27 cellular contexts compared by ENCODE assay signal in the genomic region with DNA sequence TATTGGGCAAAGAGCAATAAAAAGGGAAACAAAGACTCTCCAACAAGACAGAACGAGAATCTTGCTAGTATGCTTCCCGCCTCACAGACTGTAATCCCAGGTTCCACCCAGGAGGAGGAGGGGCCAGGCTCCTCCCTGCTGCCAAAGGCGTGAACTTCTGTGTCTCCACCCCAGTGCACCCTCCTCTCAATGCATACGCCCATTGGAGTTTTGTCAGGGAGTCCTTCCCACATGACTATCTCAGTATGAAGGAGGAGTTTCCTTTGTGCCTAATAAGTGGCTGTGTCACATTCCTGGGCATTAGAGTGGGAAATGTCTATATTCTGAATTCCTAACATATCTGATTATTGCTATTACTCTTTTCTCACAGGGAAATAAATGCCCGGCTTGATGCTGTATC.
A peak's percentile ranks its signal among the peaks of the same experiment; 100 is the strongest.
DNase-seq lines count a peak whose midpoint lies in the region; ATAC-seq, FAIRE-seq and TF ChIP-seq lines count a peak whose summit lies in the region.
"Had no signal": no experiment of that assay in that cellular context is flagged by ENCODE, and none has a peak within 500 bp of the region (broad histone marks: within the 10 kb centered on the region; RNA-seq: fewer than 3 reads in every experiment).

No MANE protein-coding gene starts in this region.

- H3K27ac ChIP-seq in left lung (no peak overlapping the region), caudate nucleus (ENCODE audit: low read depth, low read length) (no peak overlapping the region), HepG2 (ENCODE audit: extremely low read length, insufficient read depth, low read length) (no peak overlapping the region)
- H3K27ac ChIP-seq: heart right ventricle, spleen, uterus, WERI-Rb-1 had no signal

- peak overlapping the region; percentile 75 for H3K27ac Mint-ChIP-seq in T-helper 2 cell treated with Interferon-gamma antibody and Interleukin-4, amounts not matched to agents 5 μg/mL and 100 μg/mL, for 36 hours
- H3K27ac Mint-ChIP-seq in activated naive CD8-positive, alpha-beta T cell: peak overlapping the region; percentile 89

- peak; percentile 33 for ATAC-seq in left lung
- ATAC-seq in HepG2: no peak
- ATAC-seq: activated CD8-positive, alpha-beta T cell treated with anti-CD3 and anti-CD28 coated beads for 36 hours; heart right ventricle; T-cell had no signal

- peaks cover 56% of the 10 kb centered on the region for H3K36me3 Mint-ChIP-seq in T-helper 2 cell treated with Interferon-gamma antibody and Interleukin-4, amounts not matched to agents 5 μg/mL and 100 μg/mL, for 36 hours (ENCODE audit: low read depth)
- H3K36me3 Mint-ChIP-seq in activated naive CD8-positive, alpha-beta T cell: peaks cover 26% of the 10 kb centered on the region

- H3K4me1 ChIP-seq in left lung: no peaks in the 10 kb centered on the region
- no peaks in the 10 kb centered on the region for H3K4me1 ChIP-seq in HepG2 (ENCODE audit: insufficient read depth, low read length)
- H3K4me1 ChIP-seq: BE2C, uterus had no signal

- peaks cover 56% of the 10 kb centered on the region for H3K4me1 Mint-ChIP-seq in T-helper 2 cell treated with Interferon-gamma antibody and Interleukin-4, amounts not matched to agents 5 μg/mL and 100 μg/mL, for 36 hours (ENCODE audit: low read depth)
- peaks cover 64% of the 10 kb centered on the region for H3K4me1 Mint-ChIP-seq in activated naive CD8-positive, alpha-beta T cell (ENCODE audit: low read depth)

- in situ Hi-C loops in HepG2 (cut with HindIII; ENCODE audit: extremely low pct_ligation_motif_present, low pct_unique_long_range_greater_than_20kb): no loop called here

- H3K36me3 ChIP-seq in MG63: no peaks in the 10 kb centered on the region; the same call in none of the 2 replicates
- H3K36me3 ChIP-seq in left lung: peaks cover 0 to 9% of the 10 kb centered on the region in 2 donors
- H3K36me3 ChIP-seq in HepG2 (replicated peaks in 1 of 2; ENCODE audit: control insufficient read depth in 1 of 2, insufficient read depth in 2 of 2, low read length in 2 of 2): peaks cover 0 to 10% of the 10 kb centered on the region in 2 experiments; a peak in 1 of 5 replicates
- H3K36me3 ChIP-seq: BE2C, uterus, WERI-Rb-1 had no signal

- no peak for TF ChIP-seq POLR2A in HepG2 (IDR thresholded peaks at IDR 0.05; ENCODE audit: insufficient read depth in 1 of 2, low read depth in 2 of 2, low read length in 2 of 2)

- no peaks in the 10 kb centered on the region for H4K20me1 ChIP-seq in HepG2 (ENCODE audit: insufficient read depth, low read length)

- H3K79me2 ChIP-seq in HepG2 (ENCODE audit: insufficient read depth, low read length): no peaks in the 10 kb centered on the region

- H3K9ac ChIP-seq in HepG2 (ENCODE audit: insufficient read depth, low read depth, low read length): no peak overlapping the region

- POLR2A ChIA-PET in HepG2 (lab: Yijun Ruan, JAX): no interaction called here

- H3K27me3 Mint-ChIP-seq in T-helper 2 cell treated with Interferon-gamma antibody and Interleukin-4, amounts not matched to agents 5 μg/mL and 100 μg/mL, for 36 hours (ENCODE audit: low read depth): no peaks in the 10 kb centered on the region
- H3K27me3 Mint-ChIP-seq in activated naive CD8-positive, alpha-beta T cell: no peaks in the 10 kb centered on the region
- H3K27me3 Mint-ChIP-seq: activated CD8-positive, alpha-beta T cell treated with anti-CD3 and anti-CD28 coated beads for 36 hours; T-cell had no signal

- intact Hi-C loops in left lung (cut with DNase I): no loop called here
- intact Hi-C loops in HepG2 (cut with micrococcal nuclease; ENCODE audit: unreplicated experiment): no loop called here

- CTCF ChIA-PET in HepG2 (lab: Yijun Ruan, JAX; ENCODE audit: low intra/inter-chr PET ratio, low total read pairs): no interaction called here

- DNase-seq in T-helper 2 cell treated with Interferon-gamma antibody and Interleukin-4, amounts not matched to agents 5 μg/mL and 100 μg/mL, for 36 hours (ENCODE audit: low spot score): no peak
- DNase-seq in T-helper 2 cell (no peak), MG63 (peak; percentile 8), left lung (peak in 1 of 2 donors; percentile 5), cerebellum (ENCODE audit: low spot score) (no peak), caudate nucleus (lab: John Stamatoyannopoulos, UW) (no peak), HepG2 (ENCODE audit: low spot score) (no peak)
- DNase-seq: 8988T; activated CD8-positive, alpha-beta T cell treated with anti-CD3 and anti-CD28 coated beads for 36 hours; BE2C; Calu3; effector CD4-positive, alpha-beta T cell; GF-D8; heart right ventricle; Kasumi-1; NCI-H1105; NCI-H526; nucleus accumbens; Right ventricle myocardium superior; spleen; stimulated activated CD4-positive, alpha-beta T cell treated with anti-CD3 and anti-CD28 coated beads, Interleukin-4, amount 100 ng/mL, for 4 hours; T-cell; uterus; WERI-Rb-1 had no signal

- H3K9me3 Mint-ChIP-seq in T-helper 2 cell treated with Interferon-gamma antibody and Interleukin-4, amounts not matched to agents 5 μg/mL and 100 μg/mL, for 36 hours: peaks cover 4% of the 10 kb centered on the region
- H3K9me3 Mint-ChIP-seq in activated naive CD8-positive, alpha-beta T cell (ENCODE audit: low read depth): no peaks in the 10 kb centered on the region
- H3K9me3 Mint-ChIP-seq: activated CD8-positive, alpha-beta T cell treated with anti-CD3 and anti-CD28 coated beads for 36 hours; T-cell had no signal

- no peak for TF ChIP-seq RAD21 in HepG2 (CRISPR knock-in tag; IDR thresholded peaks at IDR 0.05)

- H3K4me3 ChIP-seq in MG63 (no peak overlapping the region), left lung (no peak overlapping the region), HepG2 (replicated peaks in 1 of 3; ENCODE audit: insufficient read depth in 1 of 3, low read depth in 2 of 3, low read length in 3 of 3) (no peak overlapping the region)
- H3K4me3 ChIP-seq: heart right ventricle, spleen, uterus had no signal

- TF ChIP-seq CTCF in left lung (IDR thresholded peaks at IDR 0.05) (no peak), HepG2 (CRISPR knock-in tag; IDR thresholded peaks at IDR 0.05) (no peak)

- H3K27me3 ChIP-seq in MG63: no peaks in the 10 kb centered on the region
- H3K27me3 ChIP-seq in left lung: no peaks in the 10 kb centered on the region
- no peaks in the 10 kb centered on the region for H3K27me3 ChIP-seq in HepG2 (ENCODE audit: control insufficient read depth in 1 of 2, insufficient read depth in 2 of 2, low read length in 2 of 2)
- H3K27me3 ChIP-seq: BE2C, heart right ventricle, spleen, uterus had no signal

- H3K9me3 ChIP-seq in MG63 (no peaks in the 10 kb centered on the region), left lung (no peaks in the 10 kb centered on the region), HepG2 (ENCODE audit: low read length) (no peaks in the 10 kb centered on the region)
- H3K9me3 ChIP-seq: BE2C, heart right ventricle, spleen, uterus had no signal

- H3K4me2 ChIP-seq in HepG2 (ENCODE audit: low read depth, low read length): no peak overlapping the region

- no peak for TF ChIP-seq EP300 in HepG2 (IDR thresholded peaks at IDR 0.05; ENCODE audit: low read depth in 2 of 2, low read length in 2 of 2)
- no peak for TF ChIP-seq EP300 in HepG2 (CRISPR knock-in tag; IDR thresholded peaks at IDR 0.05; ENCODE audit: borderline replicate concordance)

- FAIRE-seq in HepG2 (lab: Jason Lieb, UNC): no peak
- FAIRE-seq: bronchial epithelial cell, keratinocyte had no signal

- no peak overlapping the region for H2AFZ ChIP-seq in HepG2 (ENCODE audit: low read length)

- no TSS peak for BruUV-seq in HepG2 (replicated peaks; lab: Mats Ljungman, UMichigan)

- H3K4me3 Mint-ChIP-seq in T-helper 2 cell treated with Interferon-gamma antibody and Interleukin-4, amounts not matched to agents 5 μg/mL and 100 μg/mL, for 36 hours: no peak overlapping the region
- peak overlapping the region; percentile 12 for H3K4me3 Mint-ChIP-seq in activated naive CD8-positive, alpha-beta T cell
- H3K4me3 Mint-ChIP-seq: activated CD8-positive, alpha-beta T cell treated with anti-CD3 and anti-CD28 coated beads for 36 hours; T-cell had no signal

- WGBS in HepG2 (ENCODE audit: low lambda C conversion rate): 96% methylated on average over 5 of the region's 5 CpGs

TF ChIP-seq in HepG2, 621 proteins besides CTCF, POLR2A, EP300 and RAD21 (continues in another document):
- TF ChIP-seq SNAI1 (CRISPR knock-in tag; IDR thresholded peaks at IDR 0.05; ENCODE audit: borderline replicate concordance) (no peak), ZBTB7B (CRISPR knock-in tag; IDR thresholded peaks at IDR 0.05) (no peak), ZFP36L1 (CRISPR knock-in tag; IDR thresholded peaks at IDR 0.05) (no peak), ZC3H4 (CRISPR knock-in tag; IDR thresholded peaks at IDR 0.05; ENCODE audit: borderline replicate concordance) (no peak), ISX (CRISPR knock-in tag; conservative IDR thresholded peaks at IDR 0.05) (no peak), MAFF (IDR thresholded peaks at IDR 0.05; ENCODE audit: low read depth, low read length) (no peak), NCOA5 (CRISPR knock-in tag; IDR thresholded peaks at IDR 0.05) (no peak), ZNF296 (CRISPR knock-in tag; conservative IDR thresholded peaks at IDR 0.05) (no peak), ZNF430 (CRISPR knock-in tag; IDR thresholded peaks at IDR 0.05) (no peak), ZNF260 (CRISPR knock-in tag; IDR thresholded peaks at IDR 0.05; ENCODE audit: borderline replicate concordance, low read depth) (no peak), MIER3 (CRISPR knock-in tag; IDR thresholded peaks at IDR 0.05; ENCODE audit: borderline replicate concordance) (no peak), RARG (CRISPR knock-in tag; IDR thresholded peaks at IDR 0.05; ENCODE audit: low read depth) (no peak), MTF1 (CRISPR knock-in tag; IDR thresholded peaks at IDR 0.05) (no peak), PITX1 (CRISPR knock-in tag; IDR thresholded peaks at IDR 0.05) (no peak)
- TF ChIP-seq, protein P1, sequence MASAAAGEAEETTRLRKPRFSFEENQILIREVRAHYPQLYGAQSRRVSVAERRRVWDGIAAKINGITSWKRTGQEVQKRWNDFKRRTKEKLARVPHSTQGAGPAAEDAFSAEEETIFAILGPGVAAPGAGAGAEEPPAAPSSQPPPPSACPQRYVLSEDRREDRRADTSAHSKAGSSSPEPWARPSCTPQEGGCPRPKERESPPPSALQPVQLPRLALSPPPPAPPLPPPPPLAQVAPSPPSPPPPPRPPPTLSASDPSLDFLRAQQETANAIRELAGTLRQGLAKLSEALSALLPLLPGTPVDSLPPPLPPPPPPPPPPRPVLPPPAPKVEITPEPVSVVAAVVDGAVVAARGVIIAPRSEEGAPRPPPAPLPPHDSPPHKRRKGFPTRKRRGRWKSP (CRISPR knock-in tag; IDR thresholded peaks at IDR 0.05): no peak
